Comparison of ENCODE assay signal across 8 cellular contexts in the genomic region with DNA sequence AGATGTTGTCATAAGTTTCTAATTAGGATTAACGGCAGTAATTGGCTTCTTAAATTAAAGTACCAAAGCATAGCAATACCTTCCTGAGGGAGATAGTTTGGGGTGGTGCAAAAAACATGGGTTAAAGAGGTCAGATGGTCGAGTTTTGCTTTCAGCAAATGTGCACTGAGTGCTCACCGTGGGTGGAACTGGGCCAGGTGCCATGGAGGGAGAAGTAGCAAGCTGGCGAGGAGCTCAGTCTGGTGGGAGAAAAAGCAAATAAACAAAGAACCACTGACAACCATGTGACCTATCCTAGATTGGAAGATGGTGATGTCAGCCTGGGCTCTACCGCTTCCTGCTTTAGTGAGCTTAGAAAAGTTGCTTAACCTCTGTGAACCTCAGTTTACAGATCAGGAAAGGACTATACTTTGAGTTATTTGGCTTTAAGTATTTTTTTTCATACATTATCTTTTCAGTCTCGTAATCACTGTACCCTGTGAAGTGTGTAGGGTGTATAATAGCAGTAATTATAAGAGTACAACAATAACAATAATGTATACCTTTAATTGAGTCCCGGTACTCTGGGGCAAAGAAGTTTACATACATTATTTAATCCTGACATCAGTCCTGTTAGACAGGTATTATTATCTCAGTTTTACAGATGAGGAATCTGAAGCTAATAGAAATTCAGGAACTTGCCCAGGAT.
DNase-seq lines count a peak whose midpoint lies in the region; ATAC-seq and TF ChIP-seq lines count a peak whose summit lies in the region.

No MANE protein-coding gene starts in this region.

- no TSS peak for BruUV-seq in OCI-LY7 (replicated peaks; lab: Mats Ljungman, UMichigan)

- peak overlapping the region; percentile 42 for H3K4me3 ChIP-seq in OCI-LY7 (ENCODE audit: low read depth, low read length, poor library complexity, severe bottlenecking)
- no peak overlapping the region for H3K4me3 ChIP-seq in body of pancreas
- H3K4me3 ChIP-seq in hepatocyte = no peak overlapping the region

- H3K9me2 ChIP-seq in OCI-LY7 (ENCODE audit: insufficient read depth, low read length) (no peaks in the 10 kb centered on the region), hepatocyte (replicated peaks; ENCODE audit: insufficient read depth) (no peaks in the 10 kb centered on the region)

- H3K27me3 ChIP-seq in body of pancreas = no peaks in the 10 kb centered on the region
- H3K27me3 ChIP-seq in hepatocyte = no peaks in the 10 kb centered on the region

- TF ChIP-seq CTCF in GM20000 (IDR thresholded peaks at IDR 0.05; ENCODE audit: extremely low read depth, missing control alignments) = no peak
- TF ChIP-seq CTCF in OCI-LY7 (conservative IDR thresholded peaks at IDR 0.05; ENCODE audit: low read length) = no peak
- TF ChIP-seq CTCF in body of pancreas (IDR thresholded peaks at IDR 0.05) = no peak
- no peak for TF ChIP-seq CTCF in hepatocyte (IDR thresholded peaks at IDR 0.05; ENCODE audit: poor library complexity)

- H3K27ac ChIP-seq in OCI-LY7 (ENCODE audit: low read depth, low read length, poor library complexity, severe bottlenecking) = peak overlapping the region; percentile 41
- H3K27ac ChIP-seq in body of pancreas = peak overlapping the region; percentile 34 to 81 (median 72)
- peak overlapping the region; percentile 79 for H3K27ac ChIP-seq in hepatocyte

- H3K79me2 ChIP-seq in OCI-LY7 (ENCODE audit: insufficient read depth, low read depth, low read length) (no peaks in the 10 kb centered on the region), hepatocyte (peaks cover 3% of the 10 kb centered on the region)

- TF ChIP-seq POLR2A in body of pancreas (IDR thresholded peaks at IDR 0.05) = no peak

- intact Hi-C loops in OCI-LY7 (cut with micrococcal nuclease; ENCODE audit: unreplicated experiment) = loop anchor here (1.0 to 2.0 kb wide), 2 partner anchors 56 to 192 kb away; no protein-coding TSS in a partner anchor
- intact Hi-C loops in body of pancreas (cut with DNase I) = loop anchor here (10.0 kb wide), 1 partner anchor 92 kb away; no protein-coding TSS in a partner anchor

- peak; percentile 91 for ATAC-seq in body of pancreas

- DNase-seq in DMS53 treated with DMSO at 0.1 percent for 48 hours (lab: John Stamatoyannopoulos, UW; ENCODE audit: unreplicated experiment) (peak; percentile 36), GM20000 (ENCODE audit: low spot score) (peak; percentile 52), HS-27A (ENCODE audit: low read depth) (peak; percentile 8), OCI-LY7 (ENCODE audit: low spot score) (peak; percentile 60), body of pancreas (peak; percentile 81 to 88 (median 86)), hepatocyte (ENCODE audit: low spot score) (peak; percentile 74), retina (no peak)
- DNase-seq in stimulated activated CD8-positive, alpha-beta memory T cell treated with anti-CD3 and anti-CD28 coated beads, Interleukin-4, amount 100 ng/mL, for 48 hours = peak; percentile 45

- H3K9me3 ChIP-seq in OCI-LY7 (ENCODE audit: low read length) = no peaks in the 10 kb centered on the region
- H3K9me3 ChIP-seq in body of pancreas = no peaks in the 10 kb centered on the region
- no peaks in the 10 kb centered on the region for H3K9me3 ChIP-seq in hepatocyte (ENCODE audit: low read depth)

- H3K4me1 ChIP-seq in OCI-LY7 (ENCODE audit: insufficient read depth, low read length, poor library complexity, severe bottlenecking) (peaks cover 41% of the 10 kb centered on the region), body of pancreas (peaks cover 41% of the 10 kb centered on the region), hepatocyte (ENCODE audit: insufficient read depth) (peaks cover 24% of the 10 kb centered on the region)

- WGBS in body of pancreas, 2 donors = 5 to 8% methylated on average over 7 of the region's 7 CpGs
- WGBS in hepatocyte (ENCODE audit: low lambda C conversion rate, missing lambda C conversion rate) = 41% methylated on average over 7 of the region's 7 CpGs

- POLR2A ChIA-PET in OCI-LY7 (lab: Charles Lee) = interaction anchor here (0.5 to 4.1 kb wide), 29 partner anchors 9 to 597 kb away, joined by 3 to 31 read pairs (median 4); a partner anchor contains a TSS

- peak overlapping the region; percentile 96 for H2AFZ ChIP-seq in OCI-LY7 (ENCODE audit: low read length)
- no peak overlapping the region for H2AFZ ChIP-seq in hepatocyte

- CTCF ChIA-PET in OCI-LY7 (lab: Charles Lee; ENCODE audit: unreplicated experiment) = interaction anchor here (0.6 to 2.3 kb wide), 8 partner anchors 9 to 153 kb away, joined by 3 to 11 read pairs (median 4); no protein-coding TSS in a partner anchor

- H3K36me3 ChIP-seq in OCI-LY7 (ENCODE audit: insufficient read depth, low read length) (no peaks in the 10 kb centered on the region), body of pancreas (replicated peaks in 1 of 2; ENCODE audit: insufficient read depth in 1 of 2, low read depth in 2 of 2) (no peaks in the 10 kb centered on the region), hepatocyte (replicated peaks; ENCODE audit: insufficient read depth, low read depth) (no peaks in the 10 kb centered on the region)

- H3K4me2 ChIP-seq in OCI-LY7 (ENCODE audit: low read length) = peak overlapping the region; percentile 72
- H3K4me2 ChIP-seq in hepatocyte = peak overlapping the region; percentile 22

- no peaks in the 10 kb centered on the region for H4K20me1 ChIP-seq in OCI-LY7 (ENCODE audit: insufficient read depth, low read length)
- no peaks in the 10 kb centered on the region for H4K20me1 ChIP-seq in hepatocyte (ENCODE audit: insufficient read depth, poor library complexity, severe bottlenecking)
